ENCODE assay signal across 8 cellular contexts in genomic region chr20:35523298-35523888, GRCh38. TPM values are rescaled to one million over a fixed set of nuclear protein-coding genes. Genes with fewer than 3 reads are reported as not detected.
DNase-seq lines count a peak whose midpoint lies in the region; TF ChIP-seq lines count a peak whose summit lies in the region.

No MANE protein-coding gene starts in this region.

- H3K4me1 Mint-ChIP-seq in Calu3 (ENCODE audit: low read depth, unreplicated experiment): no peaks in the 10 kb centered on the region

- peaks cover 6% of the 10 kb centered on the region for H3K36me3 Mint-ChIP-seq in Calu3 (ENCODE audit: insufficient read depth, unreplicated experiment)

- no peak overlapping the region for H3K4me3 Mint-ChIP-seq in Calu3 (ENCODE audit: low read depth, unreplicated experiment)

- no peak overlapping the region for H3K27ac Mint-ChIP-seq in Calu3 (ENCODE audit: unreplicated experiment)

- peak; percentile 63 for DNase-seq in Calu3
- DNase-seq in HUDEP-2 (lab: John Stamatoyannopoulos, UW; ENCODE audit: unreplicated experiment in 76 of 76): peak in 39 of 76 experiments; percentile 4 to 59 (median 32)
- DNase-seq in activated CD4-positive, alpha-beta T cell treated with anti-CD3 and anti-CD28 coated beads, Interleukin-2, amount 50 U/mL, for 1 hour: peak; percentile 12
- DNase-seq in iPS-NIHi7 (ENCODE audit: extremely low spot score): peak; percentile 82
- DNase-seq in NCI-H2171 (lab: John Stamatoyannopoulos, UW): no peak
- no peak for DNase-seq in NCI-H748 treated with DMSO at 0.1 percent for 48 hours (lab: John Stamatoyannopoulos, UW)
- no peak for DNase-seq in T1000 (lab: John Stamatoyannopoulos, UW)
- no peak for DNase-seq in dedifferentiated amniotic fluid mesenchymal stem cell (ENCODE audit: extremely low spot score)

- BruUV-seq in Calu3 (replicated peaks; lab: Mats Ljungman, UMichigan): no TSS peak

- peaks cover 4% of the 10 kb centered on the region for H3K9me3 Mint-ChIP-seq in Calu3 (ENCODE audit: low read depth, unreplicated experiment)

- TF ChIP-seq CTCF in Calu3 (IDR thresholded peaks at IDR 0.05; ENCODE audit: unreplicated experiment): peak; percentile 69

- intact Hi-C loops in Calu3 (cut with micrococcal nuclease; ENCODE audit: unreplicated experiment): no loop called here

- peaks cover 4% of the 10 kb centered on the region for H3K27me3 Mint-ChIP-seq in Calu3 (ENCODE audit: unreplicated experiment)

- CTCF ChIA-PET in Calu3 (lab: Charles Lee): no interaction called here

RNA-seq across cellular contexts. Expression of gene C20orf173, which starts 6.1 kb away (rescaled TPM):
- not detected in 2 replicates for total RNA-seq in Calu3 (2022)

RNA-seq across cellular contexts. Expression of gene ERGIC3, which starts 18.5 kb away (rescaled TPM):
- 392 and 411 TPM in 2 replicates for total RNA-seq in Calu3 (2022)

Comparison
In these comparisons a context has a peak if more than half of its experiments do, and no peak if none do; other contexts are left out.
1. DNase-seq: peak in Calu3 (single experiment), HUDEP-2 (39 of 76), activated CD4-positive, alpha-beta T cell treated with anti-CD3 and anti-CD28 coated beads, Interleukin-2, amount 50 U/mL, for 1 hour (single experiment) and iPS-NIHi7 (single experiment); none in NCI-H2171 (single experiment), NCI-H748 treated with DMSO at 0.1 percent for 48 hours (single experiment), T1000 (single experiment) and dedifferentiated amniotic fluid mesenchymal stem cell (single experiment).